In the genomic region with DNA sequence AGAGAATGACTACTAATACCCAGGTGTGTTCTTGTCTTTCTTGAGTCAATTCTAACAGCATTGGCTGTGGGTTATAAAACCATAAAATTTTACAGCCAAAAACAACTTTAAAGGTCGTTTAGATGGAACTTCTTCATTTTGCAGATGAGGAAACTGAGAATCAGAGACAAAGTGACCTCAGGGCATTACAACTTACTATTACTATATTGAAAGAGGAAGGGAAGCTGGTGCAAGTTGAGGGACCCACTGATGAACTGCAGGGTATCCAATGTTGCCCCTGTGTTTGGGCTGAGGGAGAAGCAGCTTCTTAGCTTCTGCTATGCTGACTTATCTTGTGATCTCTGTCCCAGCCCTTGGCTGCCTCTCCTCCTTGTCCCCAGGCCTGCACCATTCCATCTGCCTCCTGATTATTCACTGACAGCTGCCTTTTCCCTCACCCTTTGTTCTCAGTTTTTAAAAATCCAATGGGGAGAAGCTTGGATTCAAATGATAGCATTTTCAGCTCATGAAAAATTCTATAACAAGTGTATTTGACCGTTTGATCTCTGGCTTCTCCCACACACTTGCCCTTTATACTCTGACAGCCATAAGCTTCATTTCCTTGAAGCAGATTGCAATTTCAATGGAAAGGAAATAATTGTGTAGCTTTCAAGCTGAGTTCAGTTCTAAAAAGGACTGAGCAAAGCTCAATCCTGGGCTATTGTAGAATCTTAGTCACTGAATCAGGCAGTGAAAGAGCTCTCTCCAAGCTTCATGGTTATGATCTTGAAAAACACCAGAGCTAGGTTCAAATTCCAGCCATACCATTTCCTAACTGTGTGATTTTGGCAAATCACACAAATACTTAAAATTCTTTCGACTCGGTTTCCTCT, we compare ENCODE assay signal across 1 cellular context.
TF ChIP-seq lines count a peak whose summit lies in the region.

No MANE protein-coding gene starts in this region.

TF ChIP-seq in H1, 55 proteins besides CTCF, POLR2A, EP300 and RAD21:
- TF ChIP-seq POLR2AphosphoS5 (IDR thresholded peaks at IDR 0.05; ENCODE audit: low read depth, low read length) = no peak
- no peak for TF ChIP-seq CEBPB (IDR thresholded peaks at IDR 0.05; ENCODE audit: low read depth, low read length)
- TF ChIP-seq TAF1 (IDR thresholded peaks at IDR 0.05; ENCODE audit: low read depth, low read length) = no peak
- no peak for TF ChIP-seq ZNF274 (IDR thresholded peaks at IDR 0.05; ENCODE audit: borderline replicate concordance, extremely low read depth, low read length)
- TF ChIP-seq SRF (IDR thresholded peaks at IDR 0.05; ENCODE audit: low read depth, low read length) = no peak
- TF ChIP-seq FOSL1 (IDR thresholded peaks at IDR 0.05; ENCODE audit: insufficient read depth, low read depth, low read length) = no peak
- TF ChIP-seq TAF7 (optimal IDR thresholded peaks at IDR 0.05; ENCODE audit: borderline replicate concordance, low read depth, low read length) = no peak
- no peak for TF ChIP-seq SP4 (IDR thresholded peaks at IDR 0.05; ENCODE audit: low read length)
- TF ChIP-seq CTBP2 (IDR thresholded peaks at IDR 0.05; ENCODE audit: borderline replicate concordance, insufficient read depth, insufficient read length, low read length) = no peak
- TF ChIP-seq, protein P1, sequence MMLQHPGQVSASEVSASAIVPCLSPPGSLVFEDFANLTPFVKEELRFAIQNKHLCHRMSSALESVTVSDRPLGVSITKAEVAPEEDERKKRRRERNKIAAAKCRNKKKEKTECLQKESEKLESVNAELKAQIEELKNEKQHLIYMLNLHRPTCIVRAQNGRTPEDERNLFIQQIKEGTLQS (IDR thresholded peaks at IDR 0.05; ENCODE audit: insufficient read depth, low read depth, low read length) = no peak
- no peak for TF ChIP-seq RXRA (IDR thresholded peaks at IDR 0.05; ENCODE audit: insufficient read depth, low read depth, low read length)
- TF ChIP-seq SIRT6 (IDR thresholded peaks at IDR 0.05; ENCODE audit: low read length) = no peak
- TF ChIP-seq TEAD4 (IDR thresholded peaks at IDR 0.05; ENCODE audit: low read depth, low read length) = no peak
- TF ChIP-seq EGR1 (IDR thresholded peaks at IDR 0.05; ENCODE audit: borderline replicate concordance, low read depth, low read length) = no peak
- no peak for TF ChIP-seq SUZ12 (IDR thresholded peaks at IDR 0.05; ENCODE audit: low read length)
- TF ChIP-seq KDM5A (IDR thresholded peaks at IDR 0.05; ENCODE audit: low read length) = no peak
- no peak for TF ChIP-seq MAFK (IDR thresholded peaks at IDR 0.05; ENCODE audit: low read depth, low read length)
- no peak for TF ChIP-seq KDM1A (IDR thresholded peaks at IDR 0.05; ENCODE audit: borderline replicate concordance, low read length)
